Comparison of ENCODE assay signal across 9 cellular contexts in the genomic region with DNA sequence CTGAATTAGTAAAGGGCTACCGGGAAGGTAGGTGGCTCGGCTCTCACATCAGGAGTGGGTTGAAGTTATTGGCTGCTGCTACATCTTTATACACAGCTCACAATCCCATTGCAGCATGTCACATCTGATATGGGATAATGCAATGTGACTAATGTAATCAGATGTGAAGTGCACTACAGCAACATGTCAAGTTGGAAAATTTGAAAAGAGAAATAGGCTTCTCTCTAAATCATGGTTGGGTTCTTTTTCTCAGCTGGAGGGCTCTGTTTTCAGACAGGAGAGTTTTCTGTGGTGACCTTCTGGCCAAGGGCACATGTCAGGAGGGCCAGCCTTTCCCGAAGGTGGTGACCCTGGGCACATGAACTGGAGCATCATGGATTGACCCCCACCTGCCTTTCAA.
"Had no signal": no experiment of that assay in that cellular context is flagged by ENCODE, and none has a peak within 500 bp of the region (broad histone marks: within the 10 kb centered on the region; RNA-seq: fewer than 3 reads in every experiment).

No MANE protein-coding gene starts in this region.

- DNase-seq: GM23248, GOT3, H7, HFFc6 had no signal

- H3K9ac ChIP-seq: GM23248 had no signal

- H3K4me3 Mint-ChIP-seq: HFFc6 had no signal

- H2AFZ ChIP-seq: GM23248 had no signal

- H3K27ac ChIP-seq: GM23248, HL-60 had no signal

- H3K4me3 ChIP-seq: GM23248, HAP-1, K562 had no signal

- H3K9me3 ChIP-seq: HAP-1 had no signal

- H3K36me3 ChIP-seq: HAP-1 had no signal

- ATAC-seq: HCT116, HepG2, K562 had no signal

- H3K4me1 ChIP-seq: HAP-1 had no signal

- FAIRE-seq: HepG2, K562 had no signal

- H3K27ac Mint-ChIP-seq: HFFc6 had no signal
